In the genomic region with DNA sequence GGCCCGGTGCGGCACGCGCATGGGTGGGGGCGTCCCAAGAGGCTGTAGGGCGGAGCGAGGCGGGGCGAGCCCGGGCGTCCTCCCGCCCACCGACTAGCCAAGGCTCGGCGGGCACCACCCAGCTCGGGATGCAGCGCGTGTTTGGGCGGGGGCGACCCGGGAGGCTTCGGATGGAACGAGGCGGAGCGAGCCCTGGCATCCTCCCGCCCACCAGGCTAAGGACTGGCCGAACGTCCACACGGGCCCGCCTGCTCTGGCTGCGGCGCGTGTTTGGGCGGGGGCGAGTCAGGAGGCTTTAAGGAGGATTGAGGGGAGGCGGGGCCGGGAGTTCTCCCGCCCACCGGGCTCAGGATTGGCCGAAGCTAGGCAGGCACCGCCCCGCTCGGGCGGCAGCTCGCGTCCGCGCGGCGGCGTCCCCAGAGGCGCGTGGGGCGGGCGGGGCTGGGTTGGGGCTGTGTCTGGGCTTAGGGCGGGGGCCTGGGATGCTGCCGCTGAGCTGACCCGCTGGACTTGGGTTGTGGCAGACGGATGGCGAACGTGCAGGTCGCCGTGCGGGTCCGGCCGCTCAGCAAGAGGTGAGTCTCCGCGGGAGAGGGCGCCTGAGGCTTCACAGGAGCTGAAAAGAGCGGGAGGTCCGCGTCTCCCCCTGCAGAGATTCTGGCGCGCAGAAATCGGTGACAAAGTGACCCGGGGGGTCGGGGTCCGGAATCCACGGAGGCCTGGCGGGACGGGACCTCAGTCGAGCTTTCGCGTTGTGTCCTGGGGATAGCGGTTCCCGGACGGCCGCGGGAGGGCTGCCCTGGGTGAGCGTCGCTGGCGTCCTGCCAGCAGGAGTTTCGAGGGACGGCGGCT, we compare ENCODE assay signal across 8 cellular contexts. TPM values are rescaled to one million over a fixed set of nuclear protein-coding genes. Genes with fewer than 3 reads are reported as not detected.
DNase-seq lines count a peak whose midpoint lies in the region; ATAC-seq and TF ChIP-seq lines count a peak whose summit lies in the region.

A gene (plus strand): TSS at position 419 of the 852 bp plus-strand sequence. CDS start 110 bp downstream, at position 529.

- peak; percentile 3 for TF ChIP-seq CTCF in GM06990 (IDR thresholded peaks at IDR 0.05; ENCODE audit: insufficient read depth, low read length, poor library complexity, severe bottlenecking)
- TF ChIP-seq CTCF in NB4 (IDR thresholded peaks at IDR 0.05; ENCODE audit: low read depth, low read length) = no peak

- peak within 1 kb of the TSS; percentile 86 for H3K4me3 Mint-ChIP-seq in activated naive CD4-positive, alpha-beta T cell treated with anti-CD3 and anti-CD28 coated beads for 36 hours

- peak; percentile 90 for ATAC-seq in HG02571 (IDR thresholded peaks at IDR 0.05; ENCODE audit: unreplicated experiment)

- intact Hi-C loops in activated naive CD4-positive, alpha-beta T cell treated with anti-CD3 and anti-CD28 coated beads for 36 hours (cut with micrococcal nuclease) = loop anchor here (1.0 to 10.0 kb wide), 7 partner anchors 27 to 529 kb away; a partner anchor contains a TSS

- no peaks in the 10 kb centered on the region for H3K36me3 Mint-ChIP-seq in activated naive CD4-positive, alpha-beta T cell treated with anti-CD3 and anti-CD28 coated beads for 36 hours (ENCODE audit: low read depth)

- H3K27ac Mint-ChIP-seq in activated naive CD4-positive, alpha-beta T cell treated with anti-CD3 and anti-CD28 coated beads for 36 hours = no peak within 1 kb of the TSS

- CTCF ChIA-PET in activated naive CD4-positive, alpha-beta T cell treated with anti-CD3 and anti-CD28 coated beads for 36 hours (lab: Charles Lee) = interaction anchor here (1.0 to 1.1 kb wide), 2 partner anchors 31 to 383 kb away, joined by 3 read pairs; no protein-coding TSS in a partner anchor

- H3K27ac ChIP-seq in substantia nigra (ENCODE audit: low read depth, low read length, poor library complexity, severe bottlenecking) = peak within 1 kb of the TSS; percentile 83

- peaks cover 28% of the 10 kb centered on the region for H3K27me3 Mint-ChIP-seq in activated naive CD4-positive, alpha-beta T cell treated with anti-CD3 and anti-CD28 coated beads for 36 hours (ENCODE audit: low read depth)

- no peaks in the 10 kb centered on the region for H3K9me3 Mint-ChIP-seq in activated naive CD4-positive, alpha-beta T cell treated with anti-CD3 and anti-CD28 coated beads for 36 hours

- H3K36me3 ChIP-seq in GM06990 (ENCODE audit: control insufficient read depth, insufficient read depth, low read length) = no peaks in the 10 kb centered on the region

- H3K27me3 ChIP-seq in GM06990 (replicated peaks; ENCODE audit: control insufficient read depth, insufficient read depth, low read length) = no peaks in the 10 kb centered on the region

- DNase-seq in GM06990 (ENCODE audit: extremely low read depth, insufficient read length) = peak; percentile 98
- peak; percentile 98 for DNase-seq in NB4 (ENCODE audit: low read depth)
- DNase-seq in SK-N-DZ (ENCODE audit: low spot score) = peak; percentile 99
- peak; percentile 95 for DNase-seq in activated naive CD4-positive, alpha-beta T cell treated with anti-CD3 and anti-CD28 coated beads for 36 hours
- peak; percentile 97 for DNase-seq in germinal center (ENCODE audit: low spot score)
- DNase-seq in non-pigmented ciliary epithelial cell (ENCODE audit: low read depth) = peak; percentile 85
- DNase-seq in substantia nigra (lab: John Stamatoyannopoulos, UW) = peak; percentile 83 to 99 (median 98)

- H3K4me3 ChIP-seq in GM06990 (replicated peaks; ENCODE audit: low read depth, low read length) (peak within 1 kb of the TSS; percentile 78), NB4 (ENCODE audit: low read depth, low read length) (peak within 1 kb of the TSS; percentile 64)

- peaks cover 14% of the 10 kb centered on the region for H3K4me1 Mint-ChIP-seq in activated naive CD4-positive, alpha-beta T cell treated with anti-CD3 and anti-CD28 coated beads for 36 hours (ENCODE audit: low read depth)

- TF ChIP-seq POLR2A in NB4 (IDR thresholded peaks at IDR 0.05; ENCODE audit: extremely low read depth, insufficient read length) = peak; percentile 24

RNA-seq across cellular contexts. Expression of the gene that starts here (rescaled TPM):
- polyA plus RNA-seq in SK-N-DZ (2014; cell fraction: cytosol; rRNA removed) = 7.2 and 8.7 TPM in 2 replicates
- 40.5 and 66.8 TPM in 2 replicates for polyA plus RNA-seq in SK-N-DZ (2014; cell fraction: nucleus; rRNA removed)
- 1 to 10 TPM; 1.9 to 2.5 TPM for total RNA-seq in activated naive CD4-positive, alpha-beta T cell treated with anti-CD3 and anti-CD28 coated beads for 36 hours

Comparison
In these comparisons a context has a peak if more than half of its experiments do, and no peak if none do; other contexts are left out.
1. Peak in every context shown above with its lines: DNase-seq, ATAC-seq, H3K4me3 ChIP-seq and H3K27ac ChIP-seq.